1 cellular context compared by ENCODE assay signal in the genomic region with DNA sequence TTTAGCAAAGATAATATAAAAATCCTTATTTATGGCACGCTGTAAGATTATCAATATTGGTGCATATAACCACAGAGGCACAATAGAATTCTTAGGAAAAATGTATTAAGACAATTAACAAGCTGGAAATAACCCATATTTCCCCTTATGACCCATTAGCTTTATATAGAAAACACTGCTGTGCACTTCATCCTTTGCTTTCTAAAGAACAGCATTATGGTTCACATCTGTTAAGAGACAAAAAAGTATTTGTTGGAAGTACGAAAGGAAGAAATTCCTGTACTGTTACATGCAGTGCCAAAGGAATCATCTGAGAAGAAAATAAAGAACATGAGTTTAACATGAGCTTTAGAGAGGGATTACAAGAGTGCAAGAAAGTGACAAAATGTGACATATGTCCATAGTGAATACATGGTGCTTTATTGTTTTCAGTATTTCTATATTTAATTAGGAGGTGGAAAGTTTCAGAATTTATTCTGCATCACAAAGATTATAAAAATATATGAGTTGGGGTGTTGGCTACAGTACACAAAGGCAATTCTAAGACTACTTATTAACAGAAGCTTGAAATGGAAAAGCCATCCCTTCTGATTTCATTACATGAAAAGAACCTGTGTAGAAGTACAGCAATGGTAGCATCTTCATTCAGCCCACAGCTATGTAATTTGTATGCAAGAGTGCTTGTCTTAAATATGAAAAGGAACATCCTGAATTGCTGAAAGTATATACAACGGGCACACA.
TF ChIP-seq lines count a peak whose summit lies in the region.

No MANE protein-coding gene starts in this region.

TF ChIP-seq in GM23338, 12 proteins besides CTCF, POLR2A, EP300 and RAD21:
- TF ChIP-seq JUNB (IDR thresholded peaks at IDR 0.05; ENCODE audit: unreplicated experiment): no peak
- TF ChIP-seq ZNF114 (CRISPR knock-in tag; IDR thresholded peaks at IDR 0.05): no peak
- no peak for TF ChIP-seq CREB1 (CRISPR knock-in tag; IDR thresholded peaks at IDR 0.05; ENCODE audit: low read depth)
- TF ChIP-seq, protein P1, sequence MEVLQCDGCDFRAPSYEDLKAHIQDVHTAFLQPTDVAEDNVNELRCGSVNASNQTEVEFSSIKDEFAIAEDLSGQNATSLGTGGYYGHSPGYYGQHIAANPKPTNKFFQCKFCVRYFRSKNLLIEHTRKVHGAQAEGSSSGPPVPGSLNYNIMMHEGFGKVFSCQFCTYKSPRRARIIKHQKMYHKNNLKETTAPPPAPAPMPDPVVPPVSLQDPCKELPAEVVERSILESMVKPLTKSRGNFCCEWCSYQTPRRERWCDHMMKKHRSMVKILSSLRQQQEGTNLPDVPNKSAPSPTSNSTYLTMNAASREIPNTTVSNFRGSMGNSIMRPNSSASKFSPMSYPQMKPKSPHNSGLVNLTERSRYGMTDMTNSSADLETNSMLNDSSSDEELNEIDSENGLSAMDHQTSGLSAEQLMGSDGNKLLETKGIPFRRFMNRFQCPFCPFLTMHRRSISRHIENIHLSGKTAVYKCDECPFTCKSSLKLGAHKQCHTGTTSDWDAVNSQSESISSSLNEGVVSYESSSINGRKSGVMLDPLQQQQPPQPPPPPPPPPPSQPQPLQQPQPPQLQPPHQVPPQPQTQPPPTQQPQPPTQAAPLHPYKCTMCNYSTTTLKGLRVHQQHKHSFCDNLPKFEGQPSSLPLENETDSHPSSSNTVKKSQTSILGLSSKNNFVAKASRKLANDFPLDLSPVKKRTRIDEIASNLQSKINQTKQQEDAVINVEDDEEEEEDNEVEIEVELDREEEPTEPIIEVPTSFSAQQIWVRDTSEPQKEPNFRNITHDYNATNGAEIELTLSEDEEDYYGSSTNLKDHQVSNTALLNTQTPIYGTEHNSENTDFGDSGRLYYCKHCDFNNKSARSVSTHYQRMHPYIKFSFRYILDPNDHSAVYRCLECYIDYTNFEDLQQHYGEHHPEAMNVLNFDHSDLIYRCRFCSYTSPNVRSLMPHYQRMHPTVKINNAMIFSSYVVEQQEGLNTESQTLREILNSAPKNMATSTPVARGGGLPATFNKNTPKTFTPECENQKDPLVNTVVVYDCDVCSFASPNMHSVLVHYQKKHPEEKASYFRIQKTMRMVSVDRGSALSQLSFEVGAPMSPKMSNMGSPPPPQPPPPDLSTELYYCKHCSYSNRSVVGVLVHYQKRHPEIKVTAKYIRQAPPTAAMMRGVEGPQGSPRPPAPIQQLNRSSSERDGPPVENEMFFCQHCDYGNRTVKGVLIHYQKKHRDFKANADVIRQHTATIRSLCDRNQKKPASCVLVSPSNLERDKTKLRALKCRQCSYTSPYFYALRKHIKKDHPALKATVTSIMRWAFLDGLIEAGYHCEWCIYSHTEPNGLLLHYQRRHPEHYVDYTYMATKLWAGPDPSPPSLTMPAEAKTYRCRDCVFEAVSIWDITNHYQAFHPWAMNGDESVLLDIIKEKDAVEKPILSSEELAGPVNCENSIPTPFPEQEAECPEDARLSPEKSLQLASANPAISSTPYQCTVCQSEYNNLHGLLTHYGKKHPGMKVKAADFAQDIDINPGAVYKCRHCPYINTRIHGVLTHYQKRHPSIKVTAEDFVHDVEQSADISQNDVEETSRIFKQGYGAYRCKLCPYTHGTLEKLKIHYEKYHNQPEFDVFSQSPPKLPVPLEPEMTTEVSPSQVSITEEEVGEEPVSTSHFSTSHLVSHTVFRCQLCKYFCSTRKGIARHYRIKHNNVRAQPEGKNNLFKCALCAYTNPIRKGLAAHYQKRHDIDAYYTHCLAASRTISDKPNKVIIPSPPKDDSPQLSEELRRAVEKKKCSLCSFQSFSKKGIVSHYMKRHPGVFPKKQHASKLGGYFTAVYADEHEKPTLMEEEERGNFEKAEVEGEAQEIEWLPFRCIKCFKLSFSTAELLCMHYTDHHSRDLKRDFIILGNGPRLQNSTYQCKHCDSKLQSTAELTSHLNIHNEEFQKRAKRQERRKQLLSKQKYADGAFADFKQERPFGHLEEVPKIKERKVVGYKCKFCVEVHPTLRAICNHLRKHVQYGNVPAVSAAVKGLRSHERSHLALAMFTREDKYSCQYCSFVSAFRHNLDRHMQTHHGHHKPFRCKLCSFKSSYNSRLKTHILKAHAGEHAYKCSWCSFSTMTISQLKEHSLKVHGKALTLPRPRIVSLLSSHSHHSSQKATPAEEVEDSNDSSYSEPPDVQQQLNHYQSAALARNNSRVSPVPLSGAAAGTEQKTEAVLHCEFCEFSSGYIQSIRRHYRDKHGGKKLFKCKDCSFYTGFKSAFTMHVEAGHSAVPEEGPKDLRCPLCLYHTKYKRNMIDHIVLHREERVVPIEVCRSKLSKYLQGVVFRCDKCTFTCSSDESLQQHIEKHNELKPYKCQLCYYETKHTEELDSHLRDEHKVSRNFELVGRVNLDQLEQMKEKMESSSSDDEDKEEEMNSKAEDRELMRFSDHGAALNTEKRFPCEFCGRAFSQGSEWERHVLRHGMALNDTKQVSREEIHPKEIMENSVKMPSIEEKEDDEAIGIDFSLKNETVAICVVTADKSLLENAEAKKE (CRISPR knock-in tag; IDR thresholded peaks at IDR 0.05): no peak
